ENCODE assay signal across 19 cellular contexts in the genomic region with DNA sequence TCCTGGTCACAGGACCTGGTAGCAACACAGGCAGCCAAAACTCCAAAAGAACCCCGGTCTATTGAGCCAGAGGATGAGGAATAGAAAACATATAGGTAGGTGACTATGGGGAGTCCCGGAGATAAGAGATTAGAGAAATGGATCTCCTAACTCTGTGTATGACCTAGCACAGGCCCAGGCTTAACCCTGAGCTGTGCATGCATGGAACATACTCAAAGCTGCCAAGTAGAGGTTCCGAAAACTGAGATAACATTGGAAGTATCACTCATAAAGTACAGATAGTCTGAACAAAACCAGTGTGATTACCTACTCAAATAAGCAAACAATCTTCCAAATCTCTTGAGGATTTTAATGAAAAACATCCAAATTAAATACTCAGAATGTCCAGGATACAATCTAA.
"Had no signal": no experiment of that assay in that cellular context is flagged by ENCODE, and none has a peak within 500 bp of the region (broad histone marks: within the 10 kb centered on the region; RNA-seq: fewer than 3 reads in every experiment).

No MANE protein-coding gene starts in this region.

- H3K9ac ChIP-seq: parathyroid adenoma had no signal

- H3K27ac ChIP-seq: body of pancreas, neutrophil, parathyroid adenoma, tibial artery had no signal

- H3K4me1 ChIP-seq: body of pancreas, parathyroid adenoma, tibial artery had no signal

- H3K79me2 ChIP-seq: parathyroid adenoma had no signal

- H3K4me3 ChIP-seq: body of pancreas, tibial artery had no signal

- H3K9me3 ChIP-seq: body of pancreas, neutrophil had no signal

- DNase-seq: activated B cell treated with CpG ODN at 0.5 μM for 24 hours; activated CD4-positive, alpha-beta T cell treated with anti-CD3 and anti-CD28 coated beads, Interleukin-2, amount 10 ng/mL, durations not matched to agents 7 days and 5 days; activated CD8-positive, alpha-beta memory T cell treated with anti-CD3 and anti-CD28 coated beads, Interleukin-2, amount 50 U/mL, for 48 hours; activated gamma-delta T cell treated with Interleukin-2 at 50 U/mL for 16 hours; activated T-cell treated with anti-CD3 and anti-CD28 coated beads, Interleukin-2, amount 50 U/mL, for 72 hours; amniotic stem cell; body of pancreas; cortex of kidney; effector CD8-positive, alpha-beta T cell; foreskin melanocyte; mammary epithelial cell; naive B cell; stimulated activated CD4-positive, alpha-beta T cell treated with anti-CD3 and anti-CD28 coated beads, Interleukin-2, amount 100 ng/mL, for 48 hours; T-helper 17 cell; tibial artery had no signal

- H3K27me3 ChIP-seq: body of pancreas, neutrophil, tibial artery had no signal

- ATAC-seq: body of pancreas; left lobe of liver; stimulated activated memory B cell treated with anti-CD40 and anti-IgM and Interleukin-4, amounts not matched to agents 10 μg/mL and 1 μg/mL and 100 μg/mL, for 72 hours had no signal
